Comparison of ENCODE assay signal across 2 cellular contexts in the genomic region with DNA sequence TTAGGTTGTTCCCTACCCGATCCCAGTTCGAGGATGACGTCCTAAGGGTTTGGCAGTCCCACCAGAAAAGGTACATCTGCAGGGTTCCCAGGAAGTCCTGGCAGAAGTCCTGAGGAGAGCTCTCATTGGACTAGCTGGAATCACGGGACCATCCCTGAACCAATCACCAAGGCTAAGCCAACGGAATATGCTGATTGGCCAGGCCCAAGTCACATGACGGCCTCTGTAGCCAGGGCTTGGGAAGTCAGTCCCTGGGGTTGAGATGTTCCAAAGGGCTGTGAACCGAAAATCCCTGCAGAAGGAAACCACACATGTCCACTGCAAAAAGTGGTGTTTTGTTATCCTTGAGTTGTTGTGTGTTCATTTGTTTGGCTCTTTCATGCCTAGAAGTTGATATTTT.
TF ChIP-seq lines count a peak whose summit lies in the region.

No MANE protein-coding gene starts in this region.

TF ChIP-seq in GM23338, 12 proteins besides CTCF, POLR2A, EP300 and RAD21:
- TF ChIP-seq STAT1 (IDR thresholded peaks at IDR 0.05; ENCODE audit: unreplicated experiment) (no peak), ZNF331 (CRISPR knock-in tag; IDR thresholded peaks at IDR 0.05; ENCODE audit: low read depth) (no peak), ZNF114 (CRISPR knock-in tag; IDR thresholded peaks at IDR 0.05) (no peak), POLR2AphosphoS5 (IDR thresholded peaks at IDR 0.05; ENCODE audit: low read depth) (no peak)
TF ChIP-seq in GM23338: peak in this region for 0.

TF ChIP-seq in H1, 55 proteins besides CTCF, POLR2A, EP300 and RAD21:
- TF ChIP-seq, protein P1, sequence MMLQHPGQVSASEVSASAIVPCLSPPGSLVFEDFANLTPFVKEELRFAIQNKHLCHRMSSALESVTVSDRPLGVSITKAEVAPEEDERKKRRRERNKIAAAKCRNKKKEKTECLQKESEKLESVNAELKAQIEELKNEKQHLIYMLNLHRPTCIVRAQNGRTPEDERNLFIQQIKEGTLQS (IDR thresholded peaks at IDR 0.05; ENCODE audit: insufficient read depth, low read depth, low read length) = 0 out of 2 replicates have a peak, but pooled peaks have one; percentile 37
- no peak for TF ChIP-seq POU5F1 (IDR thresholded peaks at IDR 0.05; ENCODE audit: low read depth, low read length)
- no peak for TF ChIP-seq CEBPB (IDR thresholded peaks at IDR 0.05; ENCODE audit: low read depth, low read length)
- TF ChIP-seq, protein P2, sequence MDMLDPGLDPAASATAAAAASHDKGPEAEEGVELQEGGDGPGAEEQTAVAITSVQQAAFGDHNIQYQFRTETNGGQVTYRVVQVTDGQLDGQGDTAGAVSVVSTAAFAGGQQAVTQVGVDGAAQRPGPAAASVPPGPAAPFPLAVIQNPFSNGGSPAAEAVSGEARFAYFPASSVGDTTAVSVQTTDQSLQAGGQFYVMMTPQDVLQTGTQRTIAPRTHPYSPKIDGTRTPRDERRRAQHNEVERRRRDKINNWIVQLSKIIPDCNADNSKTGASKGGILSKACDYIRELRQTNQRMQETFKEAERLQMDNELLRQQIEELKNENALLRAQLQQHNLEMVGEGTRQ (IDR thresholded peaks at IDR 0.05; ENCODE audit: low read length) = peak; percentile 82
